ENCODE assay signal across 8 cellular contexts in genomic region chr17:68247445-68248198, GRCh38. TPM values are rescaled to one million over a fixed set of nuclear protein-coding genes. Genes with fewer than 3 reads are reported as not detected.
DNase-seq lines count a peak whose midpoint lies in the region; ATAC-seq, FAIRE-seq and TF ChIP-seq lines count a peak whose summit lies in the region.

AMZ2 (plus strand) TSS chr17:68248043; CDS start chr17:68250188, 2,145 bp downstream.

- H3K4me1 Mint-ChIP-seq in activated T-cell treated with anti-CD3 and anti-CD28 coated beads, Interleukin-2, amount 50 U/mL, for 72 hours (ENCODE audit: low read depth) = peaks cover 43% of the 10 kb centered on the region

- H2AFZ ChIP-seq in GM23248 (peak within 1 kb of the TSS; percentile 86), Karpas-422 (ENCODE audit: low read length) (no peak within 1 kb of the TSS)

- in situ Hi-C loops in GM23248 (cut with MboI) = no loop called here

- intact Hi-C loops in esophagus muscularis mucosa (cut with DNase I) = no loop called here

- H3K4me1 ChIP-seq in GM23248 (ENCODE audit: insufficient read depth) = peaks cover 12% of the 10 kb centered on the region
- peaks cover 63% of the 10 kb centered on the region for H3K4me1 ChIP-seq in Karpas-422 (ENCODE audit: low read length)
- H3K4me1 ChIP-seq in esophagus muscularis mucosa = peaks cover 0 to 30% (median 24%) of the 10 kb centered on the region in 4 donors
- peaks cover 6 to 18% of the 10 kb centered on the region in 2 donors for H3K4me1 ChIP-seq in muscle layer of duodenum (ENCODE audit: control insufficient read depth in 1 of 2, insufficient read depth in 2 of 2, low read length in 2 of 2)

- H3K36me3 Mint-ChIP-seq in activated T-cell treated with anti-CD3 and anti-CD28 coated beads, Interleukin-2, amount 50 U/mL, for 72 hours (ENCODE audit: insufficient read depth in 2 of 2) = peaks cover 5 to 22% of the 10 kb centered on the region in 2 donors

- peak within 1 kb of the TSS; percentile 92 to 100 for H3K4me3 Mint-ChIP-seq in activated T-cell treated with anti-CD3 and anti-CD28 coated beads, Interleukin-2, amount 50 U/mL, for 72 hours

- H3K9me3 Mint-ChIP-seq in activated T-cell treated with anti-CD3 and anti-CD28 coated beads, Interleukin-2, amount 50 U/mL, for 72 hours = no peaks in the 10 kb centered on the region

- H3K36me3 ChIP-seq in GM23248 (ENCODE audit: low read depth) = peaks cover 7% of the 10 kb centered on the region; the same call in 1 of the 2 replicates
- peaks cover 26% of the 10 kb centered on the region; the same call in 1 of the 2 replicates for H3K36me3 ChIP-seq in Karpas-422 (ENCODE audit: insufficient read depth, low read length)
- H3K36me3 ChIP-seq in esophagus muscularis mucosa = peaks cover 0 to 25% (median 10%) of the 10 kb centered on the region in 4 donors
- H3K36me3 ChIP-seq in muscle layer of duodenum (ENCODE audit: control insufficient read depth in 1 of 2, insufficient read depth in 2 of 2, low read length in 2 of 2) = peaks cover 5 to 9% of the 10 kb centered on the region in 2 donors

- H3F3A ChIP-seq in GM23248 (ENCODE audit: insufficient read depth) = peaks cover 9% of the 10 kb centered on the region; the same call in 1 of the 2 replicates

- H3K9me3 ChIP-seq in GM23248 (ENCODE audit: low read depth) (no peaks in the 10 kb centered on the region), Karpas-422 (ENCODE audit: low read length) (no peaks in the 10 kb centered on the region), esophagus muscularis mucosa (no peaks in the 10 kb centered on the region), muscle layer of duodenum (ENCODE audit: control insufficient read depth in 1 of 2, low read length in 2 of 2) (no peaks in the 10 kb centered on the region)

- H3K9ac ChIP-seq in GM23248 (peak within 1 kb of the TSS; percentile 93), Karpas-422 (ENCODE audit: low read length) (peak within 1 kb of the TSS; percentile 91)

- no peak for FAIRE-seq in RCC 7860 (lab: Jason Lieb, UNC)

- H3K27ac ChIP-seq in GM23248 = peak within 1 kb of the TSS; percentile 88
- H3K27ac ChIP-seq in Karpas-422 (ENCODE audit: low read length) = peak within 1 kb of the TSS; percentile 98
- peak within 1 kb of the TSS; percentile 93 to 98 (median 97) for H3K27ac ChIP-seq in esophagus muscularis mucosa (replicated peaks in 1 of 4)
- peak within 1 kb of the TSS; percentile 95 for H3K27ac ChIP-seq in muscle layer of duodenum (ENCODE audit: low read length)

- no peaks in the 10 kb centered on the region for H3K27me3 Mint-ChIP-seq in activated T-cell treated with anti-CD3 and anti-CD28 coated beads, Interleukin-2, amount 50 U/mL, for 72 hours (ENCODE audit: low read depth)

- peak within 1 kb of the TSS; percentile 100 for H3K27ac Mint-ChIP-seq in activated T-cell treated with anti-CD3 and anti-CD28 coated beads, Interleukin-2, amount 50 U/mL, for 72 hours

- 1 to 2% methylated on average over 76 to 83 of the region's 97 CpGs for WGBS in GM23248 (ENCODE audit: low coverage in 1 of 2, low lambda C conversion rate in 2 of 2, missing lambda C conversion rate in 2 of 2), 2 experiments
- under 1% methylated on average over 43 of the region's 97 CpGs for WGBS in esophagus muscularis mucosa

- peak; percentile 53 for DNase-seq in DMS79 treated with DMSO at 0.1 percent for 48 hours (lab: John Stamatoyannopoulos, UW)
- peak; percentile 96 for DNase-seq in GM23248
- peak; percentile 98 for DNase-seq in Karpas-422
- DNase-seq in RCC 7860 (ENCODE audit: low spot score) = peak; percentile 78
- peak; percentile 97 to 100 for DNase-seq in activated T-cell treated with anti-CD3 and anti-CD28 coated beads, Interleukin-2, amount 50 U/mL, for 72 hours
- DNase-seq in esophagus muscularis mucosa (ENCODE audit: extremely low spot score) = peak; percentile 98
- peak; percentile 89 to 96 for DNase-seq in stimulated activated CD8-positive, alpha-beta memory T cell treated with anti-CD3 and anti-CD28 coated beads, Interleukin-7, amount 100 ng/mL, for 4 hours (ENCODE audit: low read depth in 2 of 2)

- H3K4me2 ChIP-seq in GM23248 (ENCODE audit: unreplicated experiment) = peak within 1 kb of the TSS; percentile 83
- peak within 1 kb of the TSS; percentile 76 for H3K4me2 ChIP-seq in Karpas-422 (ENCODE audit: low read depth, low read length, poor library complexity, severe bottlenecking)

- H3K9me2 ChIP-seq in GM23248 (ENCODE audit: insufficient read depth) (no peaks in the 10 kb centered on the region), Karpas-422 (replicated peaks; ENCODE audit: insufficient read depth, low read length) (no peaks in the 10 kb centered on the region)

- peak; percentile 77 for TF ChIP-seq POLR2A in esophagus muscularis mucosa (IDR thresholded peaks at IDR 0.05; ENCODE audit: low read depth)

- H3K4me3 ChIP-seq in GM23248 (peak within 1 kb of the TSS; percentile 78), Karpas-422 (ENCODE audit: low read length) (peak within 1 kb of the TSS; percentile 78), esophagus muscularis mucosa (peak within 1 kb of the TSS; percentile 73 to 93 (median 88)), muscle layer of duodenum (ENCODE audit: low read depth in 1 of 2, low read length in 2 of 2) (peak within 1 kb of the TSS; percentile 69 to 80)

- H3K27me3 ChIP-seq in GM23248 (replicated peaks; ENCODE audit: insufficient read depth) = no peaks in the 10 kb centered on the region
- no peaks in the 10 kb centered on the region for H3K27me3 ChIP-seq in Karpas-422 (ENCODE audit: low read length)
- H3K27me3 ChIP-seq in esophagus muscularis mucosa = no peaks in the 10 kb centered on the region
- H3K27me3 ChIP-seq in muscle layer of duodenum (ENCODE audit: low read depth, low read length) = no peaks in the 10 kb centered on the region

- TF ChIP-seq CTCF in esophagus muscularis mucosa (IDR thresholded peaks at IDR 0.05) = peak in 1 of 3 experiments; percentile 26

- ATAC-seq in activated T-cell treated with anti-CD3 and anti-CD28 coated beads, Interleukin-2, amount 50 U/mL, for 72 hours (replicated peaks in 1 of 2) = peak; percentile 82 to 83

- no peaks in the 10 kb centered on the region for H4K20me1 ChIP-seq in GM23248 (ENCODE audit: insufficient read depth)
- no peaks in the 10 kb centered on the region for H4K20me1 ChIP-seq in Karpas-422 (ENCODE audit: insufficient read depth, low read depth, low read length)

- TF ChIP-seq EP300 in esophagus muscularis mucosa (IDR thresholded peaks at IDR 0.05) = no peak

- H3K79me2 ChIP-seq in GM23248 (ENCODE audit: insufficient read depth) (peaks cover 24% of the 10 kb centered on the region; the same call in 1 of the 2 replicates), Karpas-422 (ENCODE audit: low read length) (peaks cover 53% of the 10 kb centered on the region)

RNA-seq across cellular contexts. Expression of gene AMZ2, which starts in this region (rescaled TPM):
- 81.6 and 96.7 TPM in 2 replicates for total RNA-seq in GM23248 (2014; rRNA removed; shearing (Covaris generic))
- polyA plus RNA-seq in GM23248 (2016; fragmentation: Nextera tagmentation; extraction: Ambion mirVana) = 117 and 120 TPM in 2 replicates
- total RNA-seq in Karpas-422 (2014; rRNA removed; shearing (Covaris generic); ENCODE audit: low replicate concordance) = 66.7 and 136 TPM in 2 replicates
- 100 to 1,000 TPM; 185 to 224 TPM for total RNA-seq in activated T-cell treated with anti-CD3 and anti-CD28 coated beads, Interleukin-2, amount 50 U/mL, for 72 hours
- total RNA-seq in esophagus muscularis mucosa = 10 to 100 TPM; 38.2 to 69.9 (median 60.1) TPM

Comparison
In these comparisons a context has a peak if more than half of its experiments do, and no peak if none do; other contexts are left out.
1. Peak in every context shown above with its lines: DNase-seq, ATAC-seq, H3K4me3 ChIP-seq and H3K27ac ChIP-seq.